In genomic region chr6:129695373-129696027, GRCh38 we compare ENCODE assay signal across 9 cellular contexts. TPM values are rescaled to one million over a fixed set of nuclear protein-coding genes. Genes with fewer than 3 reads are reported as not detected.
DNase-seq lines count a peak whose midpoint lies in the region; ATAC-seq and TF ChIP-seq lines count a peak whose summit lies in the region.
"Had no signal": no experiment of that assay in that cellular context is flagged by ENCODE, and none has a peak within 500 bp of the region (broad histone marks: within the 10 kb centered on the region; RNA-seq: fewer than 3 reads in every experiment).

No MANE protein-coding gene starts in this region.

- DNase-seq in DND-41 (no peak), endodermal cell (no peak), caudate nucleus (lab: John Stamatoyannopoulos, UW) (no peak), ascending aorta (ENCODE audit: low spot score in 2 of 2) (no peak), DMS114 treated with DMSO at 0.1 percent for 48 hours (lab: John Stamatoyannopoulos, UW; ENCODE audit: unreplicated experiment) (no peak), NCI-H2107 (lab: John Stamatoyannopoulos, UW) (no peak)

- peak overlapping the region; percentile 37 for H3K4me3 Mint-ChIP-seq in endodermal cell

- H3K27ac ChIP-seq in DND-41 (ENCODE audit: low read length) (no peak overlapping the region; the same call in 1 of the 2 replicates), KOPT-K1 (ENCODE audit: low read depth, low read length, poor library complexity, severe bottlenecking) (peak overlapping the region; percentile 10), endodermal cell (ENCODE audit: low read depth, low read length) (no peak overlapping the region), caudate nucleus (ENCODE audit: low read depth, low read length) (no peak overlapping the region), ascending aorta (no peak overlapping the region)
- H3K27ac ChIP-seq: thoracic aorta had no signal

- H3K36me3 ChIP-seq in DND-41 (ENCODE audit: insufficient read depth, low read length) (no peaks in the 10 kb centered on the region), KOPT-K1 (ENCODE audit: insufficient read depth, low read length) (no peaks in the 10 kb centered on the region), endodermal cell (ENCODE audit: control insufficient read depth, insufficient read depth, low read length) (no peaks in the 10 kb centered on the region), ascending aorta (no peaks in the 10 kb centered on the region)
- H3K36me3 ChIP-seq: thoracic aorta had no signal

- H3K4me3 ChIP-seq in DND-41 (ENCODE audit: low read depth in 1 of 2, low read length in 2 of 2) (no peak overlapping the region), endodermal cell (ENCODE audit: low read length) (peak overlapping the region; percentile 3), ascending aorta (no peak overlapping the region)
- H3K4me3 ChIP-seq: thoracic aorta had no signal

- no peak for TF ChIP-seq CTCF in DND-41 (IDR thresholded peaks at IDR 0.05; ENCODE audit: borderline replicate concordance, extremely low read depth, low read length, poor library complexity, severe bottlenecking)
- TF ChIP-seq CTCF in endodermal cell (conservative IDR thresholded peaks at IDR 0.05): no peak
- TF ChIP-seq CTCF in ascending aorta (IDR thresholded peaks at IDR 0.05): no peak

- H3K27me3 ChIP-seq in DND-41 (ENCODE audit: insufficient read depth, low read length, poor library complexity): no peaks in the 10 kb centered on the region
- H3K27me3 ChIP-seq in endodermal cell (ENCODE audit: control insufficient read depth, insufficient read depth, low read length, poor library complexity, severe bottlenecking): no peaks in the 10 kb centered on the region
- no peaks in the 10 kb centered on the region for H3K27me3 ChIP-seq in ascending aorta

- H3K4me1 ChIP-seq in DND-41 (ENCODE audit: insufficient read depth, low read length) (peaks cover 14% of the 10 kb centered on the region), endodermal cell (ENCODE audit: control insufficient read depth, insufficient read depth, low read length) (peaks cover 7% of the 10 kb centered on the region), ascending aorta (peaks cover 0 to 8% of the 10 kb centered on the region in 2 donors)

- no peaks in the 10 kb centered on the region for H3K79me2 ChIP-seq in DND-41 (ENCODE audit: insufficient read depth, low read length)

- WGBS in endodermal cell (ENCODE audit: insufficient coverage in 1 of 2, insufficient read length in 1 of 2), 2 experiments: 72% methylated on average over 3 of the region's 3 CpGs; no CpG with 5 or more reads in 1 of the 2 experiments

- ATAC-seq in DND-41 (ENCODE audit: insufficient read depth, low read depth): peak; percentile 60
- peak; percentile 85 for ATAC-seq in GM21529 (IDR thresholded peaks at IDR 0.05; ENCODE audit: unreplicated experiment)

- no peak overlapping the region for H2AFZ ChIP-seq in DND-41 (ENCODE audit: low read depth, low read length)

- intact Hi-C loops in ascending aorta (cut with DNase I): no loop called here

- peak overlapping the region; percentile 23 for H3K27ac Mint-ChIP-seq in endodermal cell

- peaks cover 62% of the 10 kb centered on the region for H3K4me1 Mint-ChIP-seq in endodermal cell

- no peaks in the 10 kb centered on the region for H3K36me3 Mint-ChIP-seq in endodermal cell (ENCODE audit: low read depth)

- no peaks in the 10 kb centered on the region for H3K9me3 ChIP-seq in DND-41 (ENCODE audit: insufficient read depth, low read length, severe bottlenecking)
- H3K9me3 ChIP-seq in KOPT-K1 (ENCODE audit: insufficient read depth, low read length, poor library complexity, severe bottlenecking): no peaks in the 10 kb centered on the region
- peaks cover 9% of the 10 kb centered on the region for H3K9me3 ChIP-seq in endodermal cell (ENCODE audit: control insufficient read depth, low read length)
- no peaks in the 10 kb centered on the region for H3K9me3 ChIP-seq in ascending aorta
- H3K9me3 ChIP-seq: thoracic aorta had no signal

- no peaks in the 10 kb centered on the region for H3K27me3 Mint-ChIP-seq in endodermal cell (ENCODE audit: insufficient read depth)

- H3K9ac ChIP-seq in DND-41 (ENCODE audit: low read depth, low read length): no peak overlapping the region
- H3K9ac ChIP-seq in endodermal cell (ENCODE audit: extremely low read depth, low read length, poor library complexity, severe bottlenecking): no peak overlapping the region

- no peak overlapping the region for H3K4me2 ChIP-seq in DND-41 (ENCODE audit: insufficient read depth, low read length)

- no peaks in the 10 kb centered on the region for H4K20me1 ChIP-seq in DND-41 (ENCODE audit: insufficient read depth, low read length)

- H3K9me3 Mint-ChIP-seq in endodermal cell: no peaks in the 10 kb centered on the region

RNA-seq across cellular contexts. Expression of gene ARHGAP18, which starts 14.5 kb away (rescaled TPM):
- 10 to 100 TPM; 14.3 to 17.7 TPM for total RNA-seq in endodermal cell
- 4.1 TPM for polyA plus RNA-seq in endodermal cell (2013, experiment 1 of 2)
- 4.5 TPM for polyA plus RNA-seq in endodermal cell (2013, experiment 2 of 2)
- total RNA-seq in ascending aorta: 10.7 TPM
